12 cellular contexts compared by ENCODE assay signal in the genomic region with DNA sequence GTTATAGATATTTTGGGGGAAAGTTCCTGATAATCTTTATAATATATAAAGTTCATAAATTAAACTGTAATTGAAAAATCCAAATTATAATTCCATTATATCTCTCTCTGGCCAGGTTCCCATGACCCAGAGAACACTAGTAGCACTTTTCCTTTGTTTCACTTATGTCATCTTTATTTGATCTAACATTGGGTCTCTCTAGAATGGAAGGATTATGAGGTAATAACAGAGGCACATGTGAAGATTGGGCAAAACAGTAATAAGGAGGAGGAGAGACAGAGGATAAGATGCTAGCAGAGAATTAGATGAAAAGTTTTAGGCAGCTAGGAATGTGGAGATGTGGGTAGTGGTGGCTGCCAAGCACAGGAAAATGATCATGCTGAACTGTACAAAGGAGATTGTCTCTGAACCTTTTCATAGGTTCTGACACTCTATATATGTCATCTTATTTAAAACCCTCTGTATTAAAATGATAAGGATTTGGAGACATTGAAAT. TPM values are rescaled to one million over a fixed set of nuclear protein-coding genes. Genes with fewer than 3 reads are reported as not detected.
DNase-seq lines count a peak whose midpoint lies in the region; ATAC-seq lines count a peak whose summit lies in the region.
"Had no signal": no experiment of that assay in that cellular context is flagged by ENCODE, and none has a peak within 500 bp of the region (broad histone marks: within the 10 kb centered on the region; RNA-seq: fewer than 3 reads in every experiment).

No MANE protein-coding gene starts in this region.

- H3K27me3 Mint-ChIP-seq in activated T-helper 17 cell treated with anti-CD3 and anti-CD28 coated beads, Interleukin-2, amount 50 U/mL, for 72 hours = no peaks in the 10 kb centered on the region

- H3K9me3 ChIP-seq in BLaER1 treated with 17β-estradiol and CSF1 and Interleukin-3, amounts not matched to agents 10 nM and 100 nM (replicated peaks in 1 of 11) = peaks cover 0 to 12% (median 4%) of the 10 kb centered on the region in 11 experiments; a peak in 10 of 22 replicates
- no peaks in the 10 kb centered on the region for H3K9me3 ChIP-seq in muscle layer of duodenum (ENCODE audit: control insufficient read depth in 1 of 2, low read length in 2 of 2)
- H3K9me3 ChIP-seq: prostate gland had no signal

- H3K4me1 ChIP-seq in BLaER1 treated with 17β-estradiol and CSF1 and Interleukin-3, amounts not matched to agents 10 nM and 100 nM = peaks cover 18 to 68% (median 43%) of the 10 kb centered on the region in 10 experiments
- H3K4me1 ChIP-seq in muscle layer of duodenum (ENCODE audit: control insufficient read depth in 1 of 2, insufficient read depth in 2 of 2, low read length in 2 of 2) = peaks cover 9 to 36% of the 10 kb centered on the region in 2 donors

- H3K4me1 Mint-ChIP-seq in activated T-helper 17 cell treated with anti-CD3 and anti-CD28 coated beads, Interleukin-2, amount 50 U/mL, for 72 hours = peaks cover 23% of the 10 kb centered on the region

- H3K9me3 Mint-ChIP-seq in activated T-helper 17 cell treated with anti-CD3 and anti-CD28 coated beads, Interleukin-2, amount 50 U/mL, for 72 hours = no peaks in the 10 kb centered on the region

- peak overlapping the region; percentile 92 for H3K4me3 Mint-ChIP-seq in activated T-helper 17 cell treated with anti-CD3 and anti-CD28 coated beads, Interleukin-2, amount 50 U/mL, for 72 hours

- H3K4me2 ChIP-seq in BLaER1 treated with 17β-estradiol and CSF1 and Interleukin-3, amounts not matched to agents 10 nM and 100 nM = peak overlapping the region in 10 of 11 experiments; percentile 3 to 97 (median 90); a peak in 15 of 22 replicates

- H3K36me3 ChIP-seq in BLaER1 treated with 17β-estradiol and CSF1 and Interleukin-3, amounts not matched to agents 10 nM and 100 nM = peaks cover 3 to 11% (median 5%) of the 10 kb centered on the region in 11 experiments; a peak in 17 of 22 replicates
- H3K36me3 ChIP-seq in muscle layer of duodenum (ENCODE audit: control insufficient read depth in 1 of 2, insufficient read depth in 2 of 2, low read length in 2 of 2) = peaks cover 0 to 4% of the 10 kb centered on the region in 2 donors
- H3K36me3 ChIP-seq: prostate gland had no signal

- H4K20me1 ChIP-seq in BLaER1 treated with 17β-estradiol and CSF1 and Interleukin-3, amounts not matched to agents 10 nM and 100 nM = peaks cover 46 to 74% (median 69%) of the 10 kb centered on the region in 11 experiments

- H3K36me3 Mint-ChIP-seq in activated T-helper 17 cell treated with anti-CD3 and anti-CD28 coated beads, Interleukin-2, amount 50 U/mL, for 72 hours (ENCODE audit: low read depth) = peaks cover 77% of the 10 kb centered on the region

- H3K4me3 ChIP-seq in BLaER1 treated with 17β-estradiol and CSF1 and Interleukin-3, amounts not matched to agents 10 nM and 100 nM = peak overlapping the region in 2 of 10 experiments; percentile 91 to 99; a peak in 6 of 20 replicates
- H3K4me3 ChIP-seq in muscle layer of duodenum (ENCODE audit: low read depth in 1 of 2, low read length in 2 of 2) = no peak overlapping the region
- H3K4me3 ChIP-seq: prostate gland had no signal

- ATAC-seq in activated T-helper 17 cell treated with anti-CD3 and anti-CD28 coated beads, Interleukin-2, amount 50 U/mL, for 72 hours (replicated peaks) = no peak
- ATAC-seq in HG03135 (IDR thresholded peaks at IDR 0.05; ENCODE audit: unreplicated experiment) = no peak

- no peaks in the 10 kb centered on the region for H3K27me3 ChIP-seq in BLaER1 treated with 17β-estradiol and CSF1 and Interleukin-3, amounts not matched to agents 10 nM and 100 nM
- no peaks in the 10 kb centered on the region for H3K27me3 ChIP-seq in muscle layer of duodenum (ENCODE audit: low read depth, low read length)

- H3K27ac Mint-ChIP-seq in activated T-helper 17 cell treated with anti-CD3 and anti-CD28 coated beads, Interleukin-2, amount 50 U/mL, for 72 hours = peak overlapping the region; percentile 98

- H3K9ac ChIP-seq in BLaER1 treated with 17β-estradiol and CSF1 and Interleukin-3, amounts not matched to agents 10 nM and 100 nM = peak overlapping the region in 4 of 11 experiments; percentile 21 to 99 (median 80); a peak in 6 of 22 replicates

- peak overlapping the region in 2 of 11 experiments; percentile 99; a peak in 3 of 22 replicates for H3K27ac ChIP-seq in BLaER1 treated with 17β-estradiol and CSF1 and Interleukin-3, amounts not matched to agents 10 nM and 100 nM
- peak overlapping the region; percentile 62 for H3K27ac ChIP-seq in muscle layer of duodenum (ENCODE audit: low read length)
- H3K27ac ChIP-seq: prostate gland had no signal

- DNase-seq in EH (ENCODE audit: low read depth) = peak; percentile 15
- no peak for DNase-seq in NCI-H1417 (lab: John Stamatoyannopoulos, UW)
- DNase-seq in GM19240 (ENCODE audit: insufficient read length, low spot score) = no peak
- no peak for DNase-seq in NCI-H345 treated with DMSO at 0.1 percent for 48 hours (lab: John Stamatoyannopoulos, UW; ENCODE audit: unreplicated experiment)
- DNase-seq: EL, NCI-H2029, SHP77 had no signal

RNA-seq across cellular contexts. Expression of a gene that starts 3.3 kb away (rescaled TPM):
- 100 to 1,000 TPM; 164 to 185 TPM for total RNA-seq in activated T-helper 17 cell treated with anti-CD3 and anti-CD28 coated beads, Interleukin-2, amount 50 U/mL, for 72 hours
